In the genomic region with DNA sequence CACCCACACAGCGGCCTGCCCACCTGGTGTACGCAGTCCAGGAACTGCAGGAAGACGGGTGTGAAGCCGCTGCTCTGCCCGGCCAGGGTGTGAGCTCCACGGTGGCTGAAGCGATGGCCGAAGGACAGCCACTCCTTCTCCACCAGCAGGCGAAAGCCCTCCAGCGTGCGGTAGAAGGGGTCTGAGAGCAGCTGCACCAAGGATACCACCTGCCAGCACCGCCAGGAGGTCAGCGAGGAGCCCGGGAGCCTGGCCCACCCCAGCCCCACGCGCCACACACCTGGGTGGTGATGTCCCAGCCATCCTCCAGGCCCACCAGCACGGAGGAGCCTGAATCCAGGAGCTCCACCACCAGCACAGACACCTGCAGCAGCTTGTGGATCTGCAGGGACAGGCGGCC, we compare ENCODE assay signal across 24 cellular contexts. TPM values are rescaled to one million over a fixed set of nuclear protein-coding genes. Genes with fewer than 3 reads are reported as not detected.
DNase-seq lines count a peak whose midpoint lies in the region; ATAC-seq, FAIRE-seq and TF ChIP-seq lines count a peak whose summit lies in the region.
"Had no signal": no experiment of that assay in that cellular context is flagged by ENCODE, and none has a peak within 500 bp of the region (broad histone marks: within the 10 kb centered on the region; RNA-seq: fewer than 3 reads in every experiment).

No MANE protein-coding gene starts in this region.

- no peak for FAIRE-seq in RCC 7860 (lab: Jason Lieb, UNC)
- FAIRE-seq: A204.1, GM12878, GM18507, H54 had no signal

- no peak overlapping the region for H4K91ac ChIP-seq in neuronal stem cell (ENCODE audit: low read depth, low read length, poor library complexity)

- no peaks in the 10 kb centered on the region for H3K9me3 Mint-ChIP-seq in activated T-cell treated with anti-CD3 and anti-CD28 coated beads, Interleukin-2, amount 50 U/mL, for 24 hours
- no peaks in the 10 kb centered on the region for H3K9me3 Mint-ChIP-seq in stimulated activated naive B cell treated with anti-CD40 and anti-IgM and Interleukin-4, amounts not matched to agents 10 μg/mL and 1 μg/mL and 100 μg/mL, for 72 hours
- H3K9me3 Mint-ChIP-seq: CD8-positive, alpha-beta T cell; HFFc6 had no signal

- peaks cover 5% of the 10 kb centered on the region for H3K79me1 ChIP-seq in neuronal stem cell (ENCODE audit: low read depth, low read length)

- H2AK5ac ChIP-seq in neuronal stem cell (ENCODE audit: low read depth, low read length): no peak overlapping the region

- H3K18ac ChIP-seq in neuronal stem cell (ENCODE audit: low read length): no peak overlapping the region

- peaks cover 0 to 2% of the 10 kb centered on the region in 2 donors for H3K9me3 ChIP-seq in neuronal stem cell (replicated peaks in 1 of 2; ENCODE audit: control insufficient read depth in 2 of 2, insufficient read depth in 1 of 2, low read depth in 1 of 2, low read length in 2 of 2)
- H3K9me3 ChIP-seq in MM.1S (replicated peaks; ENCODE audit: insufficient read depth, low read length): no peaks in the 10 kb centered on the region
- H3K9me3 ChIP-seq: BLaER1, Caco-2, HAP-1 had no signal

- WGBS in neuronal stem cell (ENCODE audit: extremely low coverage in 2 of 2, insufficient read length in 2 of 2, insufficient replicate concordance in 1 of 2), 2 donors: no CpG with 5 or more reads among the region's 18 CpGs

- H2AFZ ChIP-seq in neuronal stem cell (ENCODE audit: low read length) (no peak overlapping the region), MM.1S (ENCODE audit: low read length) (no peak overlapping the region)

- H3K27ac ChIP-seq in neuronal stem cell (replicated peaks; ENCODE audit: low read length) (no peak overlapping the region), MM.1S (ENCODE audit: low read length) (no peak overlapping the region)
- H3K27ac ChIP-seq: 22Rv1, BLaER1, C4-2B had no signal

- H2BK5ac ChIP-seq in neuronal stem cell (ENCODE audit: low read length): peak overlapping the region; percentile 53

- H3K4me3 Mint-ChIP-seq in activated T-cell treated with anti-CD3 and anti-CD28 coated beads, Interleukin-2, amount 50 U/mL, for 24 hours: no peak overlapping the region
- no peak overlapping the region for H3K4me3 Mint-ChIP-seq in stimulated activated naive B cell treated with anti-CD40 and anti-IgM and Interleukin-4, amounts not matched to agents 10 μg/mL and 1 μg/mL and 100 μg/mL, for 72 hours
- H3K4me3 Mint-ChIP-seq: B cell; CD8-positive, alpha-beta T cell; HFFc6 had no signal

- peak overlapping the region; percentile 73 for H3K23ac ChIP-seq in neuronal stem cell (ENCODE audit: low read depth, low read length, poor library complexity)

- no peak overlapping the region for H3K4me3 ChIP-seq in neuronal stem cell (ENCODE audit: low read length in 2 of 2)
- H3K4me3 ChIP-seq in MM.1S (ENCODE audit: low read length): no peak overlapping the region
- H3K4me3 ChIP-seq: BLaER1, GM12878, HAP-1 had no signal

- H3K27me3 Mint-ChIP-seq in activated T-cell treated with anti-CD3 and anti-CD28 coated beads, Interleukin-2, amount 50 U/mL, for 24 hours: no peaks in the 10 kb centered on the region
- no peaks in the 10 kb centered on the region for H3K27me3 Mint-ChIP-seq in stimulated activated naive B cell treated with anti-CD40 and anti-IgM and Interleukin-4, amounts not matched to agents 10 μg/mL and 1 μg/mL and 100 μg/mL, for 72 hours
- H3K27me3 Mint-ChIP-seq: B cell; CD4-positive, CD25-positive, alpha-beta regulatory T cell had no signal

- H3K4me1 ChIP-seq in neuronal stem cell (ENCODE audit: control insufficient read depth in 2 of 2, insufficient read depth in 1 of 2, low read depth in 1 of 2, low read length in 2 of 2): no peaks in the 10 kb centered on the region
- no peaks in the 10 kb centered on the region for H3K4me1 ChIP-seq in MM.1S (ENCODE audit: low read length)
- H3K4me1 ChIP-seq: Caco-2, HAP-1 had no signal

- H3K4me1 Mint-ChIP-seq in activated T-cell treated with anti-CD3 and anti-CD28 coated beads, Interleukin-2, amount 50 U/mL, for 24 hours (ENCODE audit: low read depth): peaks cover 22% of the 10 kb centered on the region
- peaks cover 12 to 22% of the 10 kb centered on the region in 2 donors for H3K4me1 Mint-ChIP-seq in stimulated activated naive B cell treated with anti-CD40 and anti-IgM and Interleukin-4, amounts not matched to agents 10 μg/mL and 1 μg/mL and 100 μg/mL, for 72 hours
- H3K4me1 Mint-ChIP-seq: B cell had no signal

- H3K79me2 ChIP-seq in MM.1S (ENCODE audit: low read length): no peaks in the 10 kb centered on the region

- no peaks in the 10 kb centered on the region for H4K20me1 ChIP-seq in MM.1S (ENCODE audit: insufficient read depth, low read length)

- TF ChIP-seq CTCF in MM.1S (IDR thresholded peaks at IDR 0.05; ENCODE audit: low read length): no peak

- H3F3A ChIP-seq in MM.1S (ENCODE audit: insufficient read depth, low read length): no peaks in the 10 kb centered on the region

- no peak for ATAC-seq in stimulated activated naive B cell treated with anti-CD40 and anti-IgM and Interleukin-4, amounts not matched to agents 10 μg/mL and 1 μg/mL and 100 μg/mL, for 72 hours (replicated peaks)
- ATAC-seq: CD8-positive, alpha-beta T cell; GM12878 had no signal

- H3K9me2 ChIP-seq in MM.1S (replicated peaks; ENCODE audit: insufficient read depth, low read length): no peaks in the 10 kb centered on the region

- H2BK120ac ChIP-seq in neuronal stem cell (ENCODE audit: low read depth, low read length): no peak overlapping the region

- peaks cover 89% of the 10 kb centered on the region for H3K36me3 Mint-ChIP-seq in activated T-cell treated with anti-CD3 and anti-CD28 coated beads, Interleukin-2, amount 50 U/mL, for 24 hours (ENCODE audit: low read depth)
- peaks cover 60 to 62% of the 10 kb centered on the region in 2 donors for H3K36me3 Mint-ChIP-seq in stimulated activated naive B cell treated with anti-CD40 and anti-IgM and Interleukin-4, amounts not matched to agents 10 μg/mL and 1 μg/mL and 100 μg/mL, for 72 hours

- H3K4me2 ChIP-seq in neuronal stem cell (ENCODE audit: insufficient read depth, low read length, poor library complexity, severe bottlenecking) (no peak overlapping the region), MM.1S (ENCODE audit: low read depth, low read length) (no peak overlapping the region)
- H3K4me2 ChIP-seq: BLaER1 had no signal

- no peak overlapping the region for H3K4ac ChIP-seq in neuronal stem cell (ENCODE audit: low read length)

- no peaks in the 10 kb centered on the region for H3K27me3 ChIP-seq in neuronal stem cell (ENCODE audit: control insufficient read depth in 3 of 3, insufficient read depth in 3 of 3, low read depth in 1 of 3, low read length in 3 of 3)
- H3K27me3 ChIP-seq in MM.1S (replicated peaks; ENCODE audit: insufficient read depth, low read length): no peaks in the 10 kb centered on the region
- H3K27me3 ChIP-seq: BLaER1 had no signal

- peak overlapping the region; percentile 37 for H3K27ac Mint-ChIP-seq in activated T-cell treated with anti-CD3 and anti-CD28 coated beads, Interleukin-2, amount 50 U/mL, for 24 hours
- peak overlapping the region; percentile 47 for H3K27ac Mint-ChIP-seq in stimulated activated naive B cell treated with anti-CD40 and anti-IgM and Interleukin-4, amounts not matched to agents 10 μg/mL and 1 μg/mL and 100 μg/mL, for 72 hours
- H3K27ac Mint-ChIP-seq: B cell; CD8-positive, alpha-beta T cell; HFFc6 had no signal

- no peak for DNase-seq in activated T-cell treated with anti-CD3 and anti-CD28 coated beads, Interleukin-2, amount 50 U/mL, for 24 hours
- no peak for DNase-seq in activated T-cell treated with anti-CD3 and anti-CD28 coated beads, Interleukin-2, amount 50 U/mL, for 48 hours
- DNase-seq in neuronal stem cell (ENCODE audit: low spot score) (no peak), RCC 7860 (ENCODE audit: low spot score) (no peak), MM.1S (no peak)
- no peak for DNase-seq in stimulated activated naive B cell treated with anti-CD40 and anti-IgM and Interleukin-4, amounts not matched to agents 10 μg/mL and 1 μg/mL and 100 μg/mL, for 72 hours
- no peak for DNase-seq in activated naive CD4-positive, alpha-beta T cell (lab: John Stamatoyannopoulos, UW)
- DNase-seq: Caco-2; CD4-positive, CD25-positive, alpha-beta regulatory T cell; CD8-positive, alpha-beta T cell; DMS153; DND-41; GDM1; GOT3; HFFc6 had no signal

- H2BK15ac ChIP-seq in neuronal stem cell (ENCODE audit: low read length): no peak overlapping the region

- H3K14ac ChIP-seq in neuronal stem cell (ENCODE audit: low read length): no peak overlapping the region

- peak overlapping the region; percentile 30 for H3K9ac ChIP-seq in neuronal stem cell (ENCODE audit: low read depth, low read length, poor library complexity)
- no peak overlapping the region for H3K9ac ChIP-seq in MM.1S (ENCODE audit: low read length)
- H3K9ac ChIP-seq: BLaER1 had no signal

- H4K8ac ChIP-seq in neuronal stem cell (ENCODE audit: low read depth, low read length): no peak overlapping the region

- H3K36me3 ChIP-seq in neuronal stem cell (replicated peaks in 1 of 2; ENCODE audit: control insufficient read depth in 2 of 2, insufficient read depth in 2 of 2, low read length in 2 of 2) (peaks cover 54 to 94% of the 10 kb centered on the region in 2 donors), MM.1S (replicated peaks; ENCODE audit: insufficient read depth, low read length) (no peaks in the 10 kb centered on the region)

- H2BK12ac ChIP-seq in neuronal stem cell (ENCODE audit: low read length): no peak overlapping the region

RNA-seq across cellular contexts. Expression of a gene that starts 19.6 kb away (rescaled TPM):
- polyA plus RNA-seq in neuronal stem cell (2013, experiment 1 of 2): 39.3 TPM
- polyA plus RNA-seq in neuronal stem cell (2013, experiment 2 of 2): 38.7 TPM

RNA-seq across cellular contexts. Expression of a gene that starts 26.1 kb away (rescaled TPM):
- polyA plus RNA-seq in neuronal stem cell (2013, experiment 1 of 2): 2.4 TPM
- 2.2 TPM for polyA plus RNA-seq in neuronal stem cell (2013, experiment 2 of 2)

RNA-seq across cellular contexts. Expression of a gene that starts 31.5 kb away (rescaled TPM):
- polyA plus RNA-seq in neuronal stem cell (2013, experiment 1 of 2): 0.33 TPM
- polyA plus RNA-seq in neuronal stem cell (2013, experiment 2 of 2): 0.26 TPM
- polyA plus RNA-seq: CD4-positive, CD25-positive, alpha-beta regulatory T cell had no signal

RNA-seq across cellular contexts. Expression of a gene that starts 52.3 kb away (rescaled TPM):
- 29.8 TPM for polyA plus RNA-seq in neuronal stem cell (2013, experiment 1 of 2)
- 30.2 TPM for polyA plus RNA-seq in neuronal stem cell (2013, experiment 2 of 2)

RNA-seq across cellular contexts. Expression of a gene that starts 52.8 kb away (rescaled TPM):
- 29.6 TPM for polyA plus RNA-seq in neuronal stem cell (2013, experiment 1 of 2)
- polyA plus RNA-seq in neuronal stem cell (2013, experiment 2 of 2): 27.7 TPM
